8 cellular contexts compared by ENCODE assay signal in the genomic region with DNA sequence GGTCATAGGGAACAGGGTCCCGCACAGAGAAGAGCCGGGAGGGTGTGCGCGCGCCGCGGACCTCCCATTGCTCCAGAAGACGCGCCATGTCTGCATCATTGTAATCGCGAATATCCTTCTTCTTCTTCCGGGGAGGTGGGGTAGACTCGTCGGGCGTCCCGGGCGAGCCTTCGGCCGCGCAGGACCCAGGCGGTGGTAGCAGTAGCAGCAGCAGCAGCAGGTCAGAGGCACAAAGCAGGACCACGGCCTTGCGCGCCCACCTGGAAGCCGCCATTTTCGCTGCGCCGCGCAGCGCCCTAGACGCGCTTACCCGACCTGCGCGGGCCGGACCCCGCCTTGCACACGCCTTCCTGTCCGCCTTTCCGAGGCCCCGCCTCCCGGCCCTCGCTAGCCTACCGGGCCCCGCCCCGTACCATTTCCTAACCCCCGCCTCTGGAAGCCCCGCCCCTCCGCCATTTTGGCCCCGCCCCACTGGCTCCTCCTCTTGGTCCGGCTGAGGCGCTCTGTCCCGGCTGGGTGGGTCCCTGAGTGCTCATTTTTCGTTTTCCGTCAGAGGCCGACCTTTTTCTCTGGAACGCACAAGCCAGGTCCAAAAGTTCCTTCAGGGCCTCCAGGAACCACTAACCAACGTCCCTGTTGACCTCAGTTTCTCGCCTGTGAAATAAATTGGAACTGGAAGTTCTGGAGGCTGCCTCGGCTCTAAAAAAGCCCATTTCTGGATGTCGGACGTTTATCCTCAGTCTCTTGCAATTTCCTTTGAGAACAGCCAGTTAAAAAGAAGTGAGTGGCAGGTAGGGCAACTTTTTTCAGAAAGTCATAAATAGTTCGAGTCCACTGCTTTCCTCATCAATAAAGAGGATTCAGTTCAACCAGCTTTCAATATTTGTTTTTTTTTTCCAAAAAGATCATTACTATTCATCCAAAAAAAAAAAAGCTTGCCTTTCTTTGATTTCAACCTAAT. TPM values are rescaled to one million over a fixed set of nuclear protein-coding genes. Genes with fewer than 3 reads are reported as not detected.
A peak's percentile ranks its signal among the peaks of the same experiment; 100 is the strongest.
DNase-seq lines count a peak whose midpoint lies in the region; ATAC-seq and TF ChIP-seq lines count a peak whose summit lies in the region.

MESD (minus strand) TSS at position 302 of the 961 bp plus-strand sequence; CDS start at position 274, 28 bp downstream.

- peak; percentile 93 for DNase-seq in NCI-H69 (lab: John Stamatoyannopoulos, UW)
- DNase-seq in activated CD4-positive, alpha-beta T cell treated with anti-CD3 and anti-CD28 coated beads, Interleukin-2, amount 10 ng/mL, durations not matched to agents 7 days and 5 days, result peak; percentile 97
- peak; percentile 98 for DNase-seq in coronary artery (ENCODE audit: low spot score)
- DNase-seq in left kidney (ENCODE audit: low read depth, low spot score), result peak; percentile 99
- DNase-seq in stimulated activated CD4-positive, alpha-beta T cell treated with anti-CD3 and anti-CD28 coated beads, Interleukin-1b, Interleukin-23, amount 100 ng/mL, for 48 hours, result peak; percentile 97

- POLR2A ChIA-PET in activated CD4-positive, alpha-beta T cell treated with anti-CD3 and anti-CD28 coated beads, Interleukin-2, amount 10 ng/mL, durations not matched to agents 7 days and 5 days (lab: Charles Lee), result no interaction called here

- no peaks in the 10 kb centered on the region for H3K9me3 Mint-ChIP-seq in activated CD4-positive, alpha-beta T cell treated with anti-CD3 and anti-CD28 coated beads, Interleukin-2, amount 10 ng/mL, durations not matched to agents 7 days and 5 days

- CTCF ChIA-PET in activated CD4-positive, alpha-beta T cell treated with anti-CD3 and anti-CD28 coated beads, Interleukin-2, amount 10 ng/mL, durations not matched to agents 7 days and 5 days (lab: Charles Lee), result interaction anchor here (0.7 to 1.7 kb wide), 2 partner anchors 112 to 276 kb away, joined by 4 to 11 read pairs; no protein-coding TSS in a partner anchor

- ATAC-seq in GM19372 (IDR thresholded peaks at IDR 0.05; ENCODE audit: low read depth, unreplicated experiment) (peak; percentile 93), HG03521 (IDR thresholded peaks at IDR 0.05; ENCODE audit: unreplicated experiment) (peak; percentile 98)

- TF ChIP-seq CTCF in C4-2B (conservative IDR thresholded peaks at IDR 0.05) (no peak), coronary artery (IDR thresholded peaks at IDR 0.05) (no peak)

- H3K36me3 Mint-ChIP-seq in activated CD4-positive, alpha-beta T cell treated with anti-CD3 and anti-CD28 coated beads, Interleukin-2, amount 10 ng/mL, durations not matched to agents 7 days and 5 days (ENCODE audit: low read depth), result peaks cover 25% of the 10 kb centered on the region

- H3K4me3 Mint-ChIP-seq in activated CD4-positive, alpha-beta T cell treated with anti-CD3 and anti-CD28 coated beads, Interleukin-2, amount 10 ng/mL, durations not matched to agents 7 days and 5 days, result peak within 1 kb of the TSS; percentile 98

- peak within 1 kb of the TSS; percentile 97 for H3K27ac Mint-ChIP-seq in activated CD4-positive, alpha-beta T cell treated with anti-CD3 and anti-CD28 coated beads, Interleukin-2, amount 10 ng/mL, durations not matched to agents 7 days and 5 days

- peaks cover 57% of the 10 kb centered on the region for H3K4me1 Mint-ChIP-seq in activated CD4-positive, alpha-beta T cell treated with anti-CD3 and anti-CD28 coated beads, Interleukin-2, amount 10 ng/mL, durations not matched to agents 7 days and 5 days

- H3K27ac ChIP-seq in C4-2B, result peak within 1 kb of the TSS; percentile 81
- peak within 1 kb of the TSS; percentile 86 to 97 for H3K27ac ChIP-seq in coronary artery

- H3K4me3 ChIP-seq in coronary artery, result peak within 1 kb of the TSS; percentile 97

- H3K27me3 Mint-ChIP-seq in activated CD4-positive, alpha-beta T cell treated with anti-CD3 and anti-CD28 coated beads, Interleukin-2, amount 10 ng/mL, durations not matched to agents 7 days and 5 days, result no peaks in the 10 kb centered on the region

RNA-seq across cellular contexts. Expression of gene MESD, which starts in this region (rescaled TPM):
- total RNA-seq in activated CD4-positive, alpha-beta T cell treated with anti-CD3 and anti-CD28 coated beads, Interleukin-2, amount 10 ng/mL, durations not matched to agents 7 days and 5 days, result 10 to 100 TPM; 34.0 to 34.3 TPM

Comparison
In these comparisons a context has a peak if more than half of its experiments do, and no peak if none do; other contexts are left out.
1. Peak in every context shown above with its lines: DNase-seq, ATAC-seq, H3K4me3 ChIP-seq and H3K27ac ChIP-seq.